15 cellular contexts compared by ENCODE assay signal in genomic region chr17:1730004-1730344, GRCh38. TPM values are rescaled to one million over a fixed set of nuclear protein-coding genes. Genes with fewer than 3 reads are reported as not detected.
DNase-seq lines count a peak whose midpoint lies in the region; ATAC-seq and TF ChIP-seq lines count a peak whose summit lies in the region.
"Had no signal": no experiment of that assay in that cellular context is flagged by ENCODE, and none has a peak within 500 bp of the region (broad histone marks: within the 10 kb centered on the region; RNA-seq: fewer than 3 reads in every experiment).

No MANE protein-coding gene starts in this region.

- peak overlapping the region; percentile 91 for H3K9ac ChIP-seq in adipocyte (ENCODE audit: low read length)
- peak overlapping the region in 2 of 3 donors; percentile 63 to 86 for H3K9ac ChIP-seq in skeletal muscle tissue (ENCODE audit: low read depth in 1 of 3, low read length in 3 of 3)

- POLR2A ChIA-PET in activated CD8-positive, alpha-beta T cell treated with anti-CD3 and anti-CD28 coated beads for 36 hours (lab: Charles Lee), result no interaction called here

- H3K4me3 Mint-ChIP-seq in CD14-positive monocyte, result no peak overlapping the region
- no peak overlapping the region for H3K4me3 Mint-ChIP-seq in activated CD8-positive, alpha-beta T cell treated with anti-CD3 and anti-CD28 coated beads for 36 hours
- H3K4me3 Mint-ChIP-seq: activated naive CD8-positive, alpha-beta T cell had no signal

- no peak for TF ChIP-seq CTCF in CD14-positive monocyte (IDR thresholded peaks at IDR 0.05)
- no peak for TF ChIP-seq CTCF in activated CD8-positive, alpha-beta T cell treated with anti-CD3 and anti-CD28 coated beads for 36 hours (IDR thresholded peaks at IDR 0.05)

- no peak overlapping the region for H3K4me3 ChIP-seq in adipocyte (ENCODE audit: low read length)
- H3K4me3 ChIP-seq in skeletal muscle tissue (ENCODE audit: low read length in 3 of 3), result peak overlapping the region in 1 of 3 donors; percentile 49

- peak overlapping the region in 4 of 7 donors; percentile 41 to 85 (median 68) for H3K27ac Mint-ChIP-seq in CD14-positive monocyte
- no peak overlapping the region for H3K27ac Mint-ChIP-seq in activated CD8-positive, alpha-beta T cell treated with anti-CD3 and anti-CD28 coated beads for 36 hours
- H3K27ac Mint-ChIP-seq: H9 had no signal

- H3K4me1 ChIP-seq in adipocyte (ENCODE audit: control insufficient read depth, insufficient read depth, low read length) (peaks cover 49% of the 10 kb centered on the region), skeletal muscle tissue (ENCODE audit: control insufficient read depth in 3 of 3, insufficient read depth in 3 of 3, low read length in 3 of 3) (peaks cover 36 to 54% (median 49%) of the 10 kb centered on the region in 3 donors)

- H3K36me3 ChIP-seq in adipocyte (ENCODE audit: control insufficient read depth, insufficient read depth, low read length, severe bottlenecking) (peaks cover 33% of the 10 kb centered on the region), skeletal muscle tissue (ENCODE audit: control insufficient read depth in 3 of 3, insufficient read depth in 3 of 3, low read length in 3 of 3) (peaks cover 19 to 46% (median 35%) of the 10 kb centered on the region in 3 donors)

- ATAC-seq in left ventricle myocardium superior, result peak; percentile 49
- ATAC-seq in activated CD8-positive, alpha-beta T cell treated with anti-CD3 and anti-CD28 coated beads for 36 hours, result no peak
- ATAC-seq: naive thymus-derived CD4-positive, alpha-beta T cell had no signal

- H3K27me3 Mint-ChIP-seq in CD14-positive monocyte (ENCODE audit: low read depth in 3 of 3), result peaks cover 0 to 2% (median 0%) of the 10 kb centered on the region in 3 donors
- no peaks in the 10 kb centered on the region for H3K27me3 Mint-ChIP-seq in activated CD8-positive, alpha-beta T cell treated with anti-CD3 and anti-CD28 coated beads for 36 hours
- H3K27me3 Mint-ChIP-seq: activated naive CD8-positive, alpha-beta T cell; naive thymus-derived CD4-positive, alpha-beta T cell had no signal

- H3K4me1 Mint-ChIP-seq in CD14-positive monocyte, result peaks cover 25% of the 10 kb centered on the region
- H3K4me1 Mint-ChIP-seq in activated CD8-positive, alpha-beta T cell treated with anti-CD3 and anti-CD28 coated beads for 36 hours (ENCODE audit: low read depth), result peaks cover 24% of the 10 kb centered on the region

- peak overlapping the region; percentile 96 for H3K27ac ChIP-seq in skeletal muscle tissue (ENCODE audit: low read depth, low read length)

- CTCF ChIA-PET in activated CD8-positive, alpha-beta T cell treated with anti-CD3 and anti-CD28 coated beads for 36 hours (lab: Charles Lee), result no interaction called here

- DNase-seq in CD14-positive monocyte (ENCODE audit: low spot score) (no peak), adipocyte (ENCODE audit: low read depth) (no peak), left ventricle myocardium superior (peak; percentile 59), iPS-NIHi11 (ENCODE audit: low spot score) (no peak), HCEC 1CT (no peak), NCI-H2196 (lab: John Stamatoyannopoulos, UW; ENCODE audit: unreplicated experiment) (no peak)
- DNase-seq in activated CD8-positive, alpha-beta T cell treated with anti-CD3 and anti-CD28 coated beads for 36 hours, result no peak
- DNase-seq: DND-41, H9, NCI-H1092 treated with DMSO at 0.1 percent for 48 hours, NCI-H510A, T-helper 2 cell had no signal

- H3K9me3 ChIP-seq in adipocyte (ENCODE audit: control insufficient read depth, low read length) (no peaks in the 10 kb centered on the region), skeletal muscle tissue (ENCODE audit: control insufficient read depth in 3 of 3, low read length in 3 of 3) (no peaks in the 10 kb centered on the region)

- H3K9me3 Mint-ChIP-seq in CD14-positive monocyte, result no peaks in the 10 kb centered on the region
- H3K9me3 Mint-ChIP-seq in activated CD8-positive, alpha-beta T cell treated with anti-CD3 and anti-CD28 coated beads for 36 hours, result no peaks in the 10 kb centered on the region
- H3K9me3 Mint-ChIP-seq: H9; naive thymus-derived CD4-positive, alpha-beta T cell had no signal

- H3K27me3 ChIP-seq in adipocyte (replicated peaks; ENCODE audit: control insufficient read depth, insufficient read depth, low read length) (no peaks in the 10 kb centered on the region), skeletal muscle tissue (ENCODE audit: control insufficient read depth in 3 of 3, insufficient read depth in 3 of 3, low read length in 3 of 3) (no peaks in the 10 kb centered on the region)

- intact Hi-C loops in CD14-positive monocyte (cut with micrococcal nuclease) (loop anchor here in 1 of 2 donors (5.0 kb wide), 1 partner anchor 42 kb away; no protein-coding TSS in a partner anchor), left ventricle myocardium superior (cut with micrococcal nuclease) (no loop called here)
- intact Hi-C loops in activated CD8-positive, alpha-beta T cell treated with anti-CD3 and anti-CD28 coated beads for 36 hours (cut with micrococcal nuclease), result no loop called here

- H3K36me3 Mint-ChIP-seq in CD14-positive monocyte, result peaks cover 39 to 87% of the 10 kb centered on the region in 2 donors
- peaks cover 6% of the 10 kb centered on the region for H3K36me3 Mint-ChIP-seq in activated CD8-positive, alpha-beta T cell treated with anti-CD3 and anti-CD28 coated beads for 36 hours (ENCODE audit: low read depth)
- H3K36me3 Mint-ChIP-seq: activated naive CD8-positive, alpha-beta T cell had no signal

RNA-seq across cellular contexts. Expression of gene WDR81, which starts 5.5 kb away (rescaled TPM):
- polyA plus RNA-seq in CD14-positive monocyte, result 1 to 10 TPM; 6.2 to 8.8 TPM
- total RNA-seq in left ventricle myocardium superior (7.6 TPM), skeletal muscle tissue (10.4 TPM)
- total RNA-seq in activated CD8-positive, alpha-beta T cell treated with anti-CD3 and anti-CD28 coated beads for 36 hours, result 1 to 10 TPM; 7.0 to 8.0 TPM

RNA-seq across cellular contexts. Expression of gene SERPINF2, which starts 12.7 kb away (rescaled TPM):
- polyA plus RNA-seq in CD14-positive monocyte, result under 1 TPM; 0.75 to 0.79 TPM
- total RNA-seq in left ventricle myocardium superior, result 1.4 TPM
- total RNA-seq in skeletal muscle tissue, result not detected
- under 1 TPM; 0.11 to 0.18 TPM for total RNA-seq in activated CD8-positive, alpha-beta T cell treated with anti-CD3 and anti-CD28 coated beads for 36 hours
- polyA plus RNA-seq: naive thymus-derived CD4-positive, alpha-beta T cell had no signal

RNA-seq across cellular contexts. Expression of gene TLCD2, which starts 19.8 kb away (rescaled TPM):
- polyA plus RNA-seq in CD14-positive monocyte, result not detected
- total RNA-seq in left ventricle myocardium superior (1.7 TPM), skeletal muscle tissue (2.1 TPM)
- under 1 TPM; 0.07 to 0.09 TPM for total RNA-seq in activated CD8-positive, alpha-beta T cell treated with anti-CD3 and anti-CD28 coated beads for 36 hours
- polyA plus RNA-seq: naive thymus-derived CD4-positive, alpha-beta T cell had no signal

RNA-seq across cellular contexts. Expression of gene SERPINF1, which starts 31.9 kb away (rescaled TPM):
- 1 to 10 TPM; 8.0 to 9.9 TPM for polyA plus RNA-seq in CD14-positive monocyte
- total RNA-seq in left ventricle myocardium superior, result 146 TPM
- 328 TPM for total RNA-seq in skeletal muscle tissue
- total RNA-seq in activated CD8-positive, alpha-beta T cell treated with anti-CD3 and anti-CD28 coated beads for 36 hours, result 1 to 10 TPM; 6.8 to 6.9 TPM

RNA-seq across cellular contexts. Expression of gene PRPF8, which starts 45.3 kb away (rescaled TPM):
- 10 to 100 TPM; 53.3 to 78.0 TPM for polyA plus RNA-seq in CD14-positive monocyte
- total RNA-seq in left ventricle myocardium superior (135 TPM), skeletal muscle tissue (96.0 TPM)
- 100 to 1,000 TPM; 370 to 428 TPM for total RNA-seq in activated CD8-positive, alpha-beta T cell treated with anti-CD3 and anti-CD28 coated beads for 36 hours
